Comparison of ENCODE assay signal across 31 cellular contexts in genomic region chr9:87991151-87991870, GRCh38.
"Had no signal": no experiment of that assay in that cellular context is flagged by ENCODE, and none has a peak within 500 bp of the region (broad histone marks: within the 10 kb centered on the region; RNA-seq: fewer than 3 reads in every experiment).

No MANE protein-coding gene starts in this region.

- H3K4me3 Mint-ChIP-seq: naive B cell; naive thymus-derived CD8-positive, alpha-beta T cell; natural killer cell treated with Interleukin-12 subunit alpha and Interleukin-12 subunit beta and Interleukin-15 and Interleukin-18, amount 100 ng/mL, for 72 hours; nephron progenitor cell; neural crest cell; stimulated activated memory B cell treated with anti-CD40 and anti-IgM and Interleukin-4, amounts not matched to agents 10 μg/mL and 1 μg/mL and 100 μg/mL, for 72 hours; stimulated activated naive CD8-positive, alpha-beta T cell treated with anti-CD3 and anti-CD28 coated beads, Interleukin-15, amount 100 ng/mL, for 72 hours had no signal

- H3K27ac ChIP-seq: neutrophil, pancreas, psoas muscle, right lobe of liver, sigmoid colon, spleen, suprapubic skin, testis, tibial artery, transverse colon, upper lobe of right lung, uterus had no signal

- H3K4me1 Mint-ChIP-seq: naive B cell; naive thymus-derived CD8-positive, alpha-beta T cell; nephron progenitor cell; neural crest cell; stimulated activated memory B cell treated with anti-CD40 and anti-IgM and Interleukin-4, amounts not matched to agents 10 μg/mL and 1 μg/mL and 100 μg/mL, for 72 hours; stimulated activated naive CD8-positive, alpha-beta T cell treated with anti-CD3 and anti-CD28 coated beads, Interleukin-15, amount 100 ng/mL, for 72 hours had no signal

- DNase-seq: naive B cell; naive thymus-derived CD8-positive, alpha-beta T cell; nephron progenitor cell; nucleus accumbens; pancreas; psoas muscle; right cardiac atrium; right lobe of liver; sigmoid colon; small intestine; spleen; stimulated activated CD4-positive, alpha-beta T cell treated with anti-CD3 and anti-CD28 coated beads, Interleukin-12 subunit alpha, Interleukin-12 subunit beta, amount 100 ng/mL, for 4 hours; stimulated activated CD4-positive, alpha-beta T cell treated with anti-CD3 and anti-CD28 coated beads, Interleukin-1b, Interleukin-23, amount 100 ng/mL, for 48 hours; stimulated activated CD4-positive, alpha-beta T cell treated with anti-CD3 and anti-CD28 coated beads, Interleukin-4, amount 100 ng/mL, for 1 hour; stimulated activated CD4-positive, alpha-beta T cell treated with anti-CD3 and anti-CD28 coated beads, Interleukin-4, amount 100 ng/mL, for 4 hours; stimulated activated CD8-positive, alpha-beta memory T cell treated with anti-CD3 and anti-CD28 coated beads, Interleukin-4, amount 100 ng/mL, for 48 hours; stimulated activated naive CD4-positive, alpha-beta T cell; stimulated activated naive CD8-positive, alpha-beta T cell treated with anti-CD3 and anti-CD28 coated beads, Interleukin-15, amount 100 ng/mL, for 72 hours; stimulated activated naive CD8-positive, alpha-beta T cell treated with anti-CD3 and anti-CD28 coated beads, Interleukin-15, Interleukin-2, amounts not matched to agents 100 U/mL and 50 U/mL, for 24 hours; substantia nigra; testis; tibial artery; transverse colon; upper lobe of right lung; uterus had no signal

- H3K9me3 ChIP-seq: neutrophil, pancreas, psoas muscle, right lobe of liver, sigmoid colon, suprapubic skin, testis, transverse colon, upper lobe of right lung, uterus had no signal

- H3K9me3 Mint-ChIP-seq: natural killer cell treated with Interleukin-12 subunit alpha and Interleukin-12 subunit beta and Interleukin-15 and Interleukin-18, amount 100 ng/mL, for 72 hours had no signal

- H3K27me3 ChIP-seq: pancreas, right lobe of liver, sigmoid colon, suprapubic skin, testis, tibial artery, transverse colon, upper lobe of right lung, uterus had no signal

- H3K36me3 Mint-ChIP-seq: naive B cell; naive thymus-derived CD8-positive, alpha-beta T cell; natural killer cell treated with Interleukin-12 subunit alpha and Interleukin-12 subunit beta and Interleukin-15 and Interleukin-18, amount 100 ng/mL, for 72 hours; stimulated activated memory B cell treated with anti-CD40 and anti-IgM and Interleukin-4, amounts not matched to agents 10 μg/mL and 1 μg/mL and 100 μg/mL, for 72 hours had no signal

- ATAC-seq: naive thymus-derived CD8-positive, alpha-beta T cell; natural killer cell treated with Interleukin-12 subunit alpha and Interleukin-12 subunit beta and Interleukin-15 and Interleukin-18, amount 100 ng/mL, for 72 hours; pancreas; psoas muscle; right cardiac atrium; right lobe of liver; stimulated activated memory B cell treated with anti-CD40 and anti-IgM and Interleukin-4, amounts not matched to agents 10 μg/mL and 1 μg/mL and 100 μg/mL, for 72 hours; stimulated activated naive CD8-positive, alpha-beta T cell treated with anti-CD3 and anti-CD28 coated beads, Interleukin-15, amount 100 ng/mL, for 72 hours; stimulated activated naive CD8-positive, alpha-beta T cell treated with anti-CD3 and anti-CD28 coated beads, Interleukin-15, Interleukin-2, amounts not matched to agents 100 U/mL and 50 U/mL, for 24 hours; upper lobe of right lung had no signal

- H3K27ac Mint-ChIP-seq: naive B cell; naive thymus-derived CD8-positive, alpha-beta T cell; natural killer cell treated with Interleukin-12 subunit alpha and Interleukin-12 subunit beta and Interleukin-15 and Interleukin-18, amount 100 ng/mL, for 72 hours; nephron progenitor cell; progenitor cell of endocrine pancreas; stimulated activated memory B cell treated with anti-CD40 and anti-IgM and Interleukin-4, amounts not matched to agents 10 μg/mL and 1 μg/mL and 100 μg/mL, for 72 hours; stimulated activated naive CD8-positive, alpha-beta T cell treated with anti-CD3 and anti-CD28 coated beads, Interleukin-15, amount 100 ng/mL, for 72 hours had no signal

- H3K4me1 ChIP-seq: pancreas, psoas muscle, sigmoid colon, spleen, suprapubic skin, testis, tibial artery, upper lobe of right lung, uterus had no signal

- H3K27me3 Mint-ChIP-seq: progenitor cell of endocrine pancreas had no signal

- H3K4me3 ChIP-seq: pancreas, psoas muscle, right lobe of liver, sigmoid colon, spleen, suprapubic skin, testis, tibial artery, transverse colon, upper lobe of right lung, uterus had no signal

- H3K36me3 ChIP-seq: neutrophil, pancreas, right lobe of liver, sigmoid colon, spleen, suprapubic skin, tibial artery, transverse colon, upper lobe of right lung, uterus had no signal
